In the genomic region with DNA sequence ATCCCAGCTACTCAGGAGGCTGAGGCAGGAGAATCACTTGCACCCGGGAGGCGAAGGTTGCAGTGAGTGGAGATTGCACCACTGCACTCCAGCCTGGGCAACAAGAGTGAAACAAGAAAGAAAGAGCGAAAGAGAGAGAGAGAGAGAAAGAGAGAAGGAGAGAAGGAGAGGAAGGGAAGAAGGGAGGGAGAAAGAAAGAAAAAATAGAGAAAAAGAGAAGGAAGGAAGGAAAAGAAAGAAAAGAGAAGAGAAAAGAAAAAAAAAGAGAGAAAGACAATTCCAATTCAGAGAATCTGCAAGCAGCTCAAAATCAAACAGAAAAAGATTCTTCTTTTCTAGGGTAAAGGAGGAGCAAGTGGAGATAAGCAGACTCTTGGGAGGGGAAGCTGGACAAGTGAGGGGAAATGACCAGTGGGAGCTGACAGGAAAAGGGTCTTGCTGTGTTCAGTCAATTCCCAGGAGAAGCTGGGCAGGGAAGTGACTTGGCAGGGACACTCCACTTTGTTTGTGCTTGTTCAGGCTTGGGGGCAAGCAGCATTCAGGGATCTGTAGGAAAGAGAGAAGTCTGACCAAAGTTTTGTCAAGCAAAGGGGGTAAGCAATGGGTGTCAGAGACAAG, we compare ENCODE assay signal across 14 cellular contexts. TPM values are rescaled to one million over a fixed set of nuclear protein-coding genes. Genes with fewer than 3 reads are reported as not detected.
DNase-seq lines count a peak whose midpoint lies in the region; ATAC-seq and TF ChIP-seq lines count a peak whose summit lies in the region.
"Had no signal": no experiment of that assay in that cellular context is flagged by ENCODE, and none has a peak within 500 bp of the region (broad histone marks: within the 10 kb centered on the region; RNA-seq: fewer than 3 reads in every experiment).

No MANE protein-coding gene starts in this region.

- TF ChIP-seq CTCF in ascending aorta (IDR thresholded peaks at IDR 0.05), result no peak

- no peaks in the 10 kb centered on the region for H3K9me3 Mint-ChIP-seq in stimulated activated naive CD8-positive, alpha-beta T cell treated with anti-CD3 and anti-CD28 coated beads, Interleukin-15, Interleukin-2, amounts not matched to agents 100 ng/mL and 50 ng/mL, for 24 hours
- H3K9me3 Mint-ChIP-seq in stimulated activated naive CD8-positive, alpha-beta T cell treated with anti-CD3 and anti-CD28 coated beads, Interleukin-15, amount 100 ng/mL, for 72 hours, result no peaks in the 10 kb centered on the region
- H3K9me3 Mint-ChIP-seq in memory B cell, result no peaks in the 10 kb centered on the region

- no peaks in the 10 kb centered on the region for H3K9me3 ChIP-seq in ascending aorta
- H3K9me3 ChIP-seq: BLaER1, pancreas had no signal

- H3K4me3 Mint-ChIP-seq in stimulated activated naive CD8-positive, alpha-beta T cell treated with anti-CD3 and anti-CD28 coated beads, Interleukin-15, Interleukin-2, amounts not matched to agents 100 ng/mL and 50 ng/mL, for 24 hours, result no peak overlapping the region
- H3K4me3 Mint-ChIP-seq in stimulated activated naive CD8-positive, alpha-beta T cell treated with anti-CD3 and anti-CD28 coated beads, Interleukin-15, amount 100 ng/mL, for 72 hours, result no peak overlapping the region
- H3K4me3 Mint-ChIP-seq in memory B cell, result no peak overlapping the region

- no peak overlapping the region for H3K4me3 ChIP-seq in ascending aorta
- H3K4me3 ChIP-seq: BLaER1, pancreas had no signal

- ATAC-seq in stimulated activated naive CD8-positive, alpha-beta T cell treated with anti-CD3 and anti-CD28 coated beads, Interleukin-15, amount 100 ng/mL, for 72 hours, result no peak
- ATAC-seq in memory B cell (ENCODE audit: low read depth), result no peak
- ATAC-seq: pancreas had no signal

- H3K36me3 ChIP-seq in ascending aorta, result no peaks in the 10 kb centered on the region
- H3K36me3 ChIP-seq: BLaER1, pancreas had no signal

- peaks cover 54% of the 10 kb centered on the region for H3K4me1 Mint-ChIP-seq in stimulated activated naive CD8-positive, alpha-beta T cell treated with anti-CD3 and anti-CD28 coated beads, Interleukin-15, Interleukin-2, amounts not matched to agents 100 ng/mL and 50 ng/mL, for 24 hours (ENCODE audit: low read depth)
- H3K4me1 Mint-ChIP-seq in stimulated activated naive CD8-positive, alpha-beta T cell treated with anti-CD3 and anti-CD28 coated beads, Interleukin-15, amount 100 ng/mL, for 72 hours, result peaks cover 10% of the 10 kb centered on the region
- peaks cover 27% of the 10 kb centered on the region for H3K4me1 Mint-ChIP-seq in memory B cell

- intact Hi-C loops in ascending aorta (cut with DNase I), result loop anchor here (10.0 kb wide), 2 partner anchors 286 to 1064 kb away; no protein-coding TSS in a partner anchor

- no peaks in the 10 kb centered on the region for H3K36me3 Mint-ChIP-seq in stimulated activated naive CD8-positive, alpha-beta T cell treated with anti-CD3 and anti-CD28 coated beads, Interleukin-15, Interleukin-2, amounts not matched to agents 100 ng/mL and 50 ng/mL, for 24 hours (ENCODE audit: low read depth)
- H3K36me3 Mint-ChIP-seq in memory B cell, result no peaks in the 10 kb centered on the region

- no peak for DNase-seq in stimulated activated naive CD8-positive, alpha-beta T cell treated with anti-CD3 and anti-CD28 coated beads, Interleukin-15, amount 100 ng/mL, for 72 hours
- peak in 1 of 2 donors; percentile 53 for DNase-seq in ascending aorta (ENCODE audit: low spot score in 2 of 2)
- no peak for DNase-seq in memory B cell (ENCODE audit: low spot score in 2 of 2)
- DNase-seq in GM19240 (ENCODE audit: insufficient read length, low spot score), result no peak
- no peak for DNase-seq in NCI-H1436 treated with DMSO at 0.1 percent for 48 hours (lab: John Stamatoyannopoulos, UW)
- DNase-seq in NCI-H146 treated with DMSO at 0.1 percent for 48 hours (lab: John Stamatoyannopoulos, UW; ENCODE audit: unreplicated experiment), result no peak
- no peak for DNase-seq in NCI-H2171 treated with DMSO at 0.1 percent for 48 hours (lab: John Stamatoyannopoulos, UW)
- DNase-seq: activated CD4-positive, alpha-beta T cell treated with anti-CD3 and anti-CD28 coated beads, Interleukin-2, amount 50 U/mL, for 1 hour; activated naive CD4-positive, alpha-beta T cell treated with Interleukin-2 at 50 U/mL for 16 hours; cerebellar nuclear complex; pancreas had no signal

- peaks cover 6 to 47% of the 10 kb centered on the region in 2 donors for H3K4me1 ChIP-seq in ascending aorta

- H3K27me3 ChIP-seq in ascending aorta, result no peaks in the 10 kb centered on the region
- H3K27me3 ChIP-seq: BLaER1, pancreas had no signal

- H3K27me3 Mint-ChIP-seq in stimulated activated naive CD8-positive, alpha-beta T cell treated with anti-CD3 and anti-CD28 coated beads, Interleukin-15, Interleukin-2, amounts not matched to agents 100 ng/mL and 50 ng/mL, for 24 hours, result no peaks in the 10 kb centered on the region
- no peaks in the 10 kb centered on the region for H3K27me3 Mint-ChIP-seq in stimulated activated naive CD8-positive, alpha-beta T cell treated with anti-CD3 and anti-CD28 coated beads, Interleukin-15, amount 100 ng/mL, for 72 hours
- no peaks in the 10 kb centered on the region for H3K27me3 Mint-ChIP-seq in memory B cell

- H3K27ac ChIP-seq in ascending aorta, result peak overlapping the region; percentile 93 to 94
- H3K27ac ChIP-seq: BLaER1 had no signal

- H3K27ac Mint-ChIP-seq in stimulated activated naive CD8-positive, alpha-beta T cell treated with anti-CD3 and anti-CD28 coated beads, Interleukin-15, Interleukin-2, amounts not matched to agents 100 ng/mL and 50 ng/mL, for 24 hours, result peak overlapping the region; percentile 46
- no peak overlapping the region for H3K27ac Mint-ChIP-seq in stimulated activated naive CD8-positive, alpha-beta T cell treated with anti-CD3 and anti-CD28 coated beads, Interleukin-15, amount 100 ng/mL, for 72 hours
- H3K27ac Mint-ChIP-seq in memory B cell, result peak overlapping the region; percentile 29

RNA-seq across cellular contexts. Expression of a gene that starts 3.6 kb away (rescaled TPM):
- 178 TPM for total RNA-seq in ascending aorta

RNA-seq across cellular contexts. Expression of a gene that starts 43.3 kb away (rescaled TPM):
- total RNA-seq in ascending aorta, result not detected
- total RNA-seq: H4 had no signal

Comparison
In these comparisons a context has a peak if more than half of its experiments do, and no peak if none do; other contexts are left out.
1. H3K27ac Mint-ChIP-seq: peak in stimulated activated naive CD8-positive, alpha-beta T cell treated with anti-CD3 and anti-CD28 coated beads, Interleukin-15, Interleukin-2, amounts not matched to agents 100 ng/mL and 50 ng/mL, for 24 hours (single experiment) and memory B cell (single experiment); none in stimulated activated naive CD8-positive, alpha-beta T cell treated with anti-CD3 and anti-CD28 coated beads, Interleukin-15, amount 100 ng/mL, for 72 hours (0 of 2).